20 cellular contexts compared by ENCODE assay signal in genomic region chr3:59043391-59043790, GRCh38. TPM values are rescaled to one million over a fixed set of nuclear protein-coding genes. Genes with fewer than 3 reads are reported as not detected.
DNase-seq lines count a peak whose midpoint lies in the region; ATAC-seq and TF ChIP-seq lines count a peak whose summit lies in the region.
"Had no signal": no experiment of that assay in that cellular context is flagged by ENCODE, and none has a peak within 500 bp of the region (broad histone marks: within the 10 kb centered on the region; RNA-seq: fewer than 3 reads in every experiment).

No MANE protein-coding gene starts in this region.

- H3K4me1 ChIP-seq in left lung (no peaks in the 10 kb centered on the region), right cardiac atrium (ENCODE audit: control insufficient read depth, insufficient read depth, low read length) (no peaks in the 10 kb centered on the region)
- H3K4me1 ChIP-seq: body of pancreas, lower lobe of right lung had no signal

- 75% methylated on average over 2 of the region's 2 CpGs for WGBS in right cardiac atrium

- intact Hi-C loops in left lung (cut with DNase I) (no loop called here), right cardiac atrium (cut with DNase I) (loop anchor here in 1 of 4 donors (10.0 kb wide), 1 partner anchor 399 kb away; no protein-coding TSS in a partner anchor)

- ATAC-seq in left lung (no peak), right cardiac atrium (no peak)
- ATAC-seq: body of pancreas; CD8-positive, alpha-beta T cell; lower lobe of right lung; stimulated activated naive CD8-positive, alpha-beta T cell treated with anti-CD3 and anti-CD28 coated beads, Interleukin-15, Interleukin-2, amounts not matched to agents 100 U/mL and 50 U/mL, for 24 hours; WTC11 had no signal

- H3K36me3 ChIP-seq in left lung, result no peaks in the 10 kb centered on the region
- H3K36me3 ChIP-seq: lower lobe of right lung had no signal

- TF ChIP-seq CTCF in left lung (IDR thresholded peaks at IDR 0.05), result no peak

- DNase-seq in NCI-H1092 (lab: John Stamatoyannopoulos, UW), result peak; percentile 20
- peak; percentile 23 for DNase-seq in NCI-H2081 treated with DMSO at 0.1 percent for 48 hours (lab: John Stamatoyannopoulos, UW)
- peak; percentile 77 for DNase-seq in SK-MEL-5 (ENCODE audit: low read depth, low spot score)
- peak; percentile 42 for DNase-seq in pons (ENCODE audit: low spot score)
- no peak for DNase-seq in left lung
- no peak for DNase-seq in GF-D8 (lab: John Stamatoyannopoulos, UW)
- no peak for DNase-seq in right cardiac atrium
- DNase-seq: activated CD4-positive, alpha-beta T cell treated with anti-CD3 and anti-CD28 coated beads, Interleukin-2, amount 50 U/mL, for 48 hours; activated gamma-delta T cell; body of pancreas; CD8-positive, alpha-beta T cell; effector CD8-positive, alpha-beta T cell; hippocampal formation; Kasumi-1; lower lobe of right lung; NCI-H226; stimulated activated CD4-positive, alpha-beta T cell treated with anti-CD3 and anti-CD28 coated beads, Interleukin-4, amount 100 ng/mL, for 4 hours; stimulated activated naive CD8-positive, alpha-beta T cell treated with anti-CD3 and anti-CD28 coated beads, Interleukin-15, Interleukin-2, amounts not matched to agents 100 U/mL and 50 U/mL, for 24 hours; T-helper 9 cell had no signal

- H3K27me3 ChIP-seq in left lung, result no peaks in the 10 kb centered on the region
- H3K27me3 ChIP-seq in right cardiac atrium (ENCODE audit: control insufficient read depth, insufficient read depth), result no peaks in the 10 kb centered on the region
- H3K27me3 ChIP-seq: body of pancreas had no signal

- H3K27ac ChIP-seq in left lung (no peak overlapping the region), right cardiac atrium (ENCODE audit: low read length) (no peak overlapping the region)
- H3K27ac ChIP-seq: body of pancreas, lower lobe of right lung had no signal

- in situ Hi-C loops in SK-MEL-5 (cut with HindIII; ENCODE audit: low pct_unique_long_range_greater_than_20kb, low sequenced_read_pairs), result no loop called here

- H3K4me3 ChIP-seq in left lung, result no peak overlapping the region
- H3K4me3 ChIP-seq in right cardiac atrium (ENCODE audit: low read length), result no peak overlapping the region
- H3K4me3 ChIP-seq: body of pancreas, lower lobe of right lung had no signal

- H3K9me3 ChIP-seq in left lung (no peaks in the 10 kb centered on the region), right cardiac atrium (ENCODE audit: control insufficient read depth, low read length) (no peaks in the 10 kb centered on the region)
- H3K9me3 ChIP-seq: body of pancreas, lower lobe of right lung had no signal

RNA-seq across cellular contexts. Expression of gene CFAP20DC, which starts 6.4 kb away (rescaled TPM):
- 5.5 and 5.7 TPM in 2 replicates for total RNA-seq in SK-MEL-5 (2014; rRNA removed; shearing (Covaris generic))
- 3.4 TPM in 2 replicates for polyA plus RNA-seq in SK-MEL-5 (2015; cell fraction: cytosol; rRNA removed)
- 3.3 and 3.9 TPM in 2 replicates for polyA plus RNA-seq in SK-MEL-5 (2015; cell fraction: nucleus; rRNA removed)
- 1 to 10 TPM; 1.2 to 1.4 TPM for total RNA-seq in left lung
- total RNA-seq in right cardiac atrium, result under 1 TPM in 3 of 4 donors, not detected in 1; 0.14 to 0.28 (median 0.21) TPM
- polyA plus RNA-seq in right cardiac atrium, result 0.16 TPM

Comparison
In these comparisons a context has a peak if more than half of its experiments do, and no peak if none do; other contexts are left out.
1. DNase-seq: peak in NCI-H1092 (single experiment), NCI-H2081 treated with DMSO at 0.1 percent for 48 hours (single experiment), SK-MEL-5 (single experiment) and pons (single experiment); none in left lung (0 of 2), GF-D8 (single experiment) and right cardiac atrium (0 of 3).